Comparison of ENCODE assay signal across 2 cellular contexts in genomic region chrX:119410854-119411253, GRCh38.
TF ChIP-seq lines count a peak whose summit lies in the region.

No MANE protein-coding gene starts in this region.

TF ChIP-seq in A549, 52 proteins besides CTCF, POLR2A, EP300 and RAD21:
- no peak for TF ChIP-seq CBX2 (IDR thresholded peaks at IDR 0.05; ENCODE audit: borderline replicate concordance, low read depth)
- no peak for TF ChIP-seq FOXS1 (CRISPR knock-in tag; IDR thresholded peaks at IDR 0.05)
- TF ChIP-seq RFX5 (IDR thresholded peaks at IDR 0.05) = no peak
- 0 out of 2 replicates have a peak, but pooled peaks have one; percentile 20 for TF ChIP-seq MAX (IDR thresholded peaks at IDR 0.05)
- 0 out of 5 replicates have a peak, but pooled peaks of 1 of the 2 experiments have one; percentile 2 for TF ChIP-seq JUN (IDR thresholded peaks at IDR 0.05)
- no peak for TF ChIP-seq GATA3 (IDR thresholded peaks at IDR 0.05; ENCODE audit: borderline replicate concordance)
TF ChIP-seq in A549: peak in this region for 2.

TF ChIP-seq in IMR-90, 13 proteins besides CTCF, POLR2A, EP300 and RAD21:
- TF ChIP-seq USF2 (IDR thresholded peaks at IDR 0.05; ENCODE audit: low read depth, low read length) = no peak
- TF ChIP-seq ELK1 (IDR thresholded peaks at IDR 0.05; ENCODE audit: borderline replicate concordance, low read depth, low read length) = no peak
